7 cellular contexts compared by ENCODE assay signal in genomic region chr10:80187465-80188409, GRCh38. TPM values are rescaled to one million over a fixed set of nuclear protein-coding genes. Genes with fewer than 3 reads are reported as not detected.
DNase-seq lines count a peak whose midpoint lies in the region; ATAC-seq and TF ChIP-seq lines count a peak whose summit lies in the region.

No MANE protein-coding gene starts in this region.

- peaks cover 7 to 19% of the 10 kb centered on the region in 2 donors for H3K36me3 Mint-ChIP-seq in activated T-cell treated with anti-CD3 and anti-CD28 coated beads, Interleukin-2, amount 50 U/mL, for 72 hours (ENCODE audit: insufficient read depth in 2 of 2)

- in situ Hi-C loops in GM18951 (cut with MboI; ENCODE audit: low sequenced_read_pairs, unreplicated experiment): no loop called here

- DNase-seq in NOMO-1 treated with DMSO at 0.1 percent for 48 hours (lab: John Stamatoyannopoulos, UW; ENCODE audit: unreplicated experiment) (peak; percentile 81), medulla oblongata (ENCODE audit: extremely low spot score) (peak; percentile 39), AG08396 (ENCODE audit: low spot score) (no peak)
- DNase-seq in activated T-cell treated with anti-CD3 and anti-CD28 coated beads, Interleukin-2, amount 50 U/mL, for 72 hours: peak; percentile 77 to 79
- DNase-seq in stimulated activated naive CD8-positive, alpha-beta T cell treated with anti-CD3 and anti-CD28 coated beads, Interleukin-15, amount 100 ng/mL, for 72 hours: peak; percentile 72 to 81

- H3K27me3 Mint-ChIP-seq in activated T-cell treated with anti-CD3 and anti-CD28 coated beads, Interleukin-2, amount 50 U/mL, for 72 hours (ENCODE audit: low read depth): no peaks in the 10 kb centered on the region
- no peaks in the 10 kb centered on the region for H3K27me3 Mint-ChIP-seq in stimulated activated naive CD8-positive, alpha-beta T cell treated with anti-CD3 and anti-CD28 coated beads, Interleukin-15, amount 100 ng/mL, for 72 hours

- peaks cover 86% of the 10 kb centered on the region for H3K4me1 Mint-ChIP-seq in activated T-cell treated with anti-CD3 and anti-CD28 coated beads, Interleukin-2, amount 50 U/mL, for 72 hours (ENCODE audit: low read depth)
- H3K4me1 Mint-ChIP-seq in stimulated activated naive CD8-positive, alpha-beta T cell treated with anti-CD3 and anti-CD28 coated beads, Interleukin-15, amount 100 ng/mL, for 72 hours: peaks cover 89% of the 10 kb centered on the region

- peaks cover 4% of the 10 kb centered on the region in 2 donors for H3K9me3 Mint-ChIP-seq in activated T-cell treated with anti-CD3 and anti-CD28 coated beads, Interleukin-2, amount 50 U/mL, for 72 hours
- H3K9me3 Mint-ChIP-seq in stimulated activated naive CD8-positive, alpha-beta T cell treated with anti-CD3 and anti-CD28 coated beads, Interleukin-15, amount 100 ng/mL, for 72 hours: peaks cover 0 to 8% of the 10 kb centered on the region in 2 donors

- peak; percentile 35 for TF ChIP-seq POLR2A in GM18951 (IDR thresholded peaks at IDR 0.05; ENCODE audit: extremely low read depth, insufficient read depth, insufficient read length)

- H3K27ac Mint-ChIP-seq in activated T-cell treated with anti-CD3 and anti-CD28 coated beads, Interleukin-2, amount 50 U/mL, for 72 hours: peak overlapping the region; percentile 69
- peak overlapping the region; percentile 57 to 91 for H3K27ac Mint-ChIP-seq in stimulated activated naive CD8-positive, alpha-beta T cell treated with anti-CD3 and anti-CD28 coated beads, Interleukin-15, amount 100 ng/mL, for 72 hours

- ATAC-seq in HG02970 (IDR thresholded peaks at IDR 0.05; ENCODE audit: low FRiP score, unreplicated experiment): peak; percentile 88
- peak; percentile 86 to 91 for ATAC-seq in activated T-cell treated with anti-CD3 and anti-CD28 coated beads, Interleukin-2, amount 50 U/mL, for 72 hours (replicated peaks in 1 of 2)
- ATAC-seq in stimulated activated naive CD8-positive, alpha-beta T cell treated with anti-CD3 and anti-CD28 coated beads, Interleukin-15, amount 100 ng/mL, for 72 hours: peak; percentile 91

- H3K4me3 Mint-ChIP-seq in activated T-cell treated with anti-CD3 and anti-CD28 coated beads, Interleukin-2, amount 50 U/mL, for 72 hours: peak overlapping the region; percentile 77 to 83
- H3K4me3 Mint-ChIP-seq in stimulated activated naive CD8-positive, alpha-beta T cell treated with anti-CD3 and anti-CD28 coated beads, Interleukin-15, amount 100 ng/mL, for 72 hours: peak overlapping the region; percentile 66 to 80

RNA-seq across cellular contexts. Expression of gene ANXA11, which starts 17.6 kb away (rescaled TPM):
- 100 to 1,000 TPM; 207 to 229 TPM for total RNA-seq in activated T-cell treated with anti-CD3 and anti-CD28 coated beads, Interleukin-2, amount 50 U/mL, for 72 hours

RNA-seq across cellular contexts. Expression of gene PLAC9, which starts 55.2 kb away (rescaled TPM):
- not detected for total RNA-seq in activated T-cell treated with anti-CD3 and anti-CD28 coated beads, Interleukin-2, amount 50 U/mL, for 72 hours
